Comparison of ENCODE assay signal across 1 cellular context in genomic region chr2:95122197-95122551, GRCh38.
TF ChIP-seq lines count a peak whose summit lies in the region.

No MANE protein-coding gene starts in this region.

TF ChIP-seq in H1, 55 proteins besides CTCF, POLR2A, EP300 and RAD21:
- TF ChIP-seq JUN (IDR thresholded peaks at IDR 0.05; ENCODE audit: low read depth, low read length) (no peak), TEAD4 (IDR thresholded peaks at IDR 0.05; ENCODE audit: low read depth, low read length) (no peak), KDM1A (IDR thresholded peaks at IDR 0.05; ENCODE audit: borderline replicate concordance, low read length) (no peak), KDM5A (IDR thresholded peaks at IDR 0.05; ENCODE audit: low read length) (no peak), TAF1 (IDR thresholded peaks at IDR 0.05; ENCODE audit: low read depth, low read length) (no peak), KDM4A (IDR thresholded peaks at IDR 0.05; ENCODE audit: low read depth, low read length, severe bottlenecking) (no peak), EGR1 (IDR thresholded peaks at IDR 0.05; ENCODE audit: borderline replicate concordance, low read depth, low read length) (no peak), CBX5 (IDR thresholded peaks at IDR 0.05; ENCODE audit: low read depth, low read length) (no peak), SIN3A (conservative IDR thresholded peaks at IDR 0.05 in 1 of 2, IDR thresholded peaks at IDR 0.05 in 1 of 2; ENCODE audit: low read depth in 1 of 2, low read length in 2 of 2) (no peak), TCF12 (IDR thresholded peaks at IDR 0.05; ENCODE audit: low read depth, low read length) (no peak), RBBP5 (IDR thresholded peaks at IDR 0.05; ENCODE audit: borderline replicate concordance, low read depth, low read length) (no peak), MAFK (IDR thresholded peaks at IDR 0.05; ENCODE audit: low read depth, low read length) (no peak), POU5F1 (IDR thresholded peaks at IDR 0.05; ENCODE audit: low read depth, low read length) (no peak), GTF2F1 (IDR thresholded peaks at IDR 0.05; ENCODE audit: borderline replicate concordance, low read depth, low read length) (no peak)
TF ChIP-seq in H1: peak in this region for 0.
